ENCODE assay signal across 11 cellular contexts in genomic region chr10:71371750-71372166, GRCh38. TPM values are rescaled to one million over a fixed set of nuclear protein-coding genes. Genes with fewer than 3 reads are reported as not detected.
A peak's percentile ranks its signal among the peaks of the same experiment; 100 is the strongest.
DNase-seq lines count a peak whose midpoint lies in the region; ATAC-seq and TF ChIP-seq lines count a peak whose summit lies in the region.
"Had no signal": no experiment of that assay in that cellular context is flagged by ENCODE, and none has a peak within 500 bp of the region (broad histone marks: within the 10 kb centered on the region; RNA-seq: fewer than 3 reads in every experiment).

No MANE protein-coding gene starts in this region.

- DNase-seq in NOMO-1 (lab: John Stamatoyannopoulos, UW; ENCODE audit: unreplicated experiment in 2 of 2) (peak; percentile 32 to 79), mucosa of descending colon (no peak), NCI-H446 treated with DMSO at 0.1 percent for 48 hours (lab: John Stamatoyannopoulos, UW) (no peak), dedifferentiated amniotic fluid mesenchymal stem cell (ENCODE audit: extremely low spot score) (no peak), kidney glomerular epithelial cell (lab: John Stamatoyannopoulos, UW) (no peak)
- DNase-seq: activated CD8-positive, alpha-beta memory T cell treated with anti-CD3 and anti-CD28 coated beads, Interleukin-2, amount 50 U/mL, for 4 hours; heart right ventricle had no signal

- TF ChIP-seq CTCF in mucosa of descending colon (IDR thresholded peaks at IDR 0.05) = no peak

- no peaks in the 10 kb centered on the region for H3K36me3 ChIP-seq in mucosa of descending colon (ENCODE audit: low read depth)
- H3K36me3 ChIP-seq: heart right ventricle had no signal

- peak; percentile 48 for ATAC-seq in GM18505 (IDR thresholded peaks at IDR 0.05; ENCODE audit: unreplicated experiment)
- peak; percentile 65 for ATAC-seq in GM21786 (IDR thresholded peaks at IDR 0.05; ENCODE audit: unreplicated experiment)
- ATAC-seq in mucosa of descending colon = peak; percentile 9
- no peak for ATAC-seq in HG02588 (IDR thresholded peaks at IDR 0.05; ENCODE audit: unreplicated experiment)
- ATAC-seq: natural killer cell treated with Interleukin-12 subunit alpha and Interleukin-12 subunit beta and Interleukin-15 and Interleukin-18, amount 100 ng/mL, for 72 hours had no signal

- no peak overlapping the region for H3K4me3 ChIP-seq in mucosa of descending colon
- H3K4me3 ChIP-seq: heart right ventricle had no signal

- intact Hi-C loops in mucosa of descending colon (cut with DNase I, micrococcal nuclease) = no loop called here

- no peaks in the 10 kb centered on the region for H3K9me3 ChIP-seq in mucosa of descending colon
- H3K9me3 ChIP-seq: heart right ventricle had no signal

- TF ChIP-seq POLR2A in GM18505 (IDR thresholded peaks at IDR 0.05; ENCODE audit: borderline replicate concordance, extremely low read depth, insufficient read depth, insufficient read length) = no peak

- peaks cover 7% of the 10 kb centered on the region for H3K4me1 ChIP-seq in mucosa of descending colon (ENCODE audit: low read depth)

RNA-seq across cellular contexts. Expression of gene CDH23, which starts 25.0 kb away (rescaled TPM):
- total RNA-seq in mucosa of descending colon = 1 to 10 TPM; 1.8 to 3.6 (median 3.0) TPM

RNA-seq across cellular contexts. Expression of gene SLC29A3, which starts 52.7 kb away (rescaled TPM):
- 1 to 10 TPM; 6.0 to 6.4 (median 6.3) TPM for total RNA-seq in mucosa of descending colon

Comparison
In these comparisons a context has a peak if more than half of its experiments do, and no peak if none do; other contexts are left out.
1. DNase-seq: peak in NOMO-1 (2 of 2); none in mucosa of descending colon (0 of 3), NCI-H446 treated with DMSO at 0.1 percent for 48 hours (single experiment), dedifferentiated amniotic fluid mesenchymal stem cell (single experiment) and kidney glomerular epithelial cell (single experiment).